Comparison of ENCODE assay signal across 13 cellular contexts in the genomic region with DNA sequence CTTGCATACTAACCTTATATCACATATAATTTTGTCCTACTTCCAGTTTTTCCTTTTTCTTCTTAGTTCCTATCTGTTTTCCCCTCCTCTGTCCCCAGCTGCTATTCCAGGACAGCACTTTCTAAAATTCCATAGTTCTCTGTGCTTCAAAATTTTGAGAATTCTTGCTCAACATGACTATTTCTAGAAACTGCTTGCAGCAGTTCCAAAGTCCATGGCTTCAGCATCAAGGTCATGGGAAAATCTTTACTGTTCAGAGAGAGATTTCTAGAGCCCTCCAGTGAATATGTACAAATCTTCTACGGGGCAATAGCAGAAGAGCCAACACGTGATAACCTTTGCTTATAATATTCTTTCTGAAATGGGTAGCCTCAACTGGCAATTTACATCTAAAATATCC.
"Had no signal": no experiment of that assay in that cellular context is flagged by ENCODE, and none has a peak within 500 bp of the region (broad histone marks: within the 10 kb centered on the region; RNA-seq: fewer than 3 reads in every experiment).

No MANE protein-coding gene starts in this region.

- DNase-seq: activated CD4-positive, alpha-beta T cell treated with anti-CD3 and anti-CD28 coated beads for 36 hours; activated CD8-positive, alpha-beta memory T cell treated with anti-CD3 and anti-CD28 coated beads, Interleukin-2, amount 50 U/mL, for 4 hours; activated CD8-positive, alpha-beta T cell treated with anti-CD3 and anti-CD28 coated beads for 36 hours; activated naive CD4-positive, alpha-beta T cell; central memory CD4-positive, alpha-beta T cell; effector memory CD4-positive, alpha-beta T cell; hippocampal formation; kidney glomerular epithelial cell; mammary epithelial cell; occipital lobe; WERI-Rb-1 had no signal

- H3K27ac ChIP-seq: WERI-Rb-1 had no signal

- ATAC-seq: activated CD4-positive, alpha-beta T cell treated with anti-CD3 and anti-CD28 coated beads for 36 hours; activated CD8-positive, alpha-beta T cell treated with anti-CD3 and anti-CD28 coated beads for 36 hours; natural killer cell treated with Interleukin-12 subunit alpha and Interleukin-12 subunit beta and Interleukin-15 and Interleukin-18, amount 100 ng/mL, for 72 hours had no signal

- H3K4me3 ChIP-seq: skin epidermis had no signal

- H3K36me3 ChIP-seq: WERI-Rb-1 had no signal
